Comparison of ENCODE assay signal across 20 cellular contexts in the genomic region with DNA sequence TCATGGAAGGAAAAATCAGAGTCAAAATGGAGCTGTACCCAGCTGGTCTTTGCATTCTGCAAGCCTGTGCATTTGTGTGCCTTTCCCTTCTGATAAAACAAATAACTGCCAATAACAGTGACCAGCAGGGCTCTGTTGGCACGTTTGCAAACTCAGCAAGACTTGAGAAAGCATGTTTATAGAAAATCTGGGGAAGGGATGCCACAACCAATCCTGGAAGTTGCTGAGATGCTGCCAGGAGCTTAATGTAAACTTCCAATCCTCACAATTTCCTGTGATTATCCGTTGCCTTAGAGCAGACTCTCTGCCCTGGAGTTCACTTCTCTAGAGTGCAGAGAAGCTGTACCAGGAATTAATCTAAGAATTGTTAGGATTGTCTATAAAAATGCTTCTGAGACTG.
"Had no signal": no experiment of that assay in that cellular context is flagged by ENCODE, and none has a peak within 500 bp of the region (broad histone marks: within the 10 kb centered on the region; RNA-seq: fewer than 3 reads in every experiment).

No MANE protein-coding gene starts in this region.

- H3K27ac ChIP-seq: transverse colon, vagina had no signal

- H3K4me3 ChIP-seq: transverse colon, vagina had no signal

- H3K27ac Mint-ChIP-seq: activated B cell treated with CpG ODN at 0.5 μM for 24 hours; activated CD4-positive, alpha-beta T cell treated with anti-CD3 and anti-CD28 coated beads, Interleukin-2, amount 10 ng/mL, durations not matched to agents 7 days and 5 days; activated T-helper 1 cell treated with anti-CD3 and anti-CD28 coated beads, Interleukin-12 subunit alpha, Interleukin-12 subunit beta, Interleukin-2, Interleukin-4 antibody, amounts not matched to agents 30 ng/mL and 10 ng/mL and 1 ng/mL, durations not matched to agents 14 hours and 24 hours and 36 hours; nephron progenitor cell; progenitor cell of endocrine pancreas; T-helper 17 cell had no signal

- H3K4me1 ChIP-seq: vagina had no signal

- H3K9me3 ChIP-seq: transverse colon, vagina had no signal

- H3K27me3 ChIP-seq: transverse colon, vagina had no signal

- H3K4me1 Mint-ChIP-seq: nephron progenitor cell had no signal

- DNase-seq: activated B cell treated with CpG ODN at 0.5 μM for 24 hours; activated CD4-positive, alpha-beta T cell treated with anti-CD3 and anti-CD28 coated beads, Interleukin-2, amount 10 ng/mL, durations not matched to agents 7 days and 5 days; activated CD8-positive, alpha-beta memory T cell treated with anti-CD3 and anti-CD28 coated beads for 24 hours; activated naive CD4-positive, alpha-beta T cell; anterior cingulate cortex; erythroblast; kidney glomerular epithelial cell; nephron progenitor cell; occipital lobe; right cardiac atrium; small intestine; stimulated activated CD4-positive, alpha-beta T cell treated with anti-CD3 and anti-CD28 coated beads, Interleukin-4, amount 100 ng/mL, for 4 hours; stimulated activated CD8-positive, alpha-beta memory T cell treated with anti-CD3 and anti-CD28 coated beads, Interleukin-4, amount 100 ng/mL, for 48 hours; stimulated activated naive CD4-positive, alpha-beta T cell treated with Interleukin-2 at 50 U/mL for 16 hours; substantia nigra; T-helper 17 cell; transverse colon had no signal

- H3K27me3 Mint-ChIP-seq: progenitor cell of endocrine pancreas had no signal

- H3K4me3 Mint-ChIP-seq: activated B cell treated with CpG ODN at 0.5 μM for 24 hours; activated CD4-positive, alpha-beta T cell treated with anti-CD3 and anti-CD28 coated beads, Interleukin-2, amount 10 ng/mL, durations not matched to agents 7 days and 5 days; activated T-helper 1 cell treated with anti-CD3 and anti-CD28 coated beads, Interleukin-12 subunit alpha, Interleukin-12 subunit beta, Interleukin-2, Interleukin-4 antibody, amounts not matched to agents 30 ng/mL and 10 ng/mL and 1 ng/mL, durations not matched to agents 14 hours and 24 hours and 36 hours; nephron progenitor cell; T-helper 17 cell had no signal

- H3K36me3 ChIP-seq: transverse colon, vagina had no signal

- ATAC-seq: T-helper 17 cell had no signal

- H3K9me3 Mint-ChIP-seq: activated B cell treated with CpG ODN at 0.5 μM for 24 hours; activated CD4-positive, alpha-beta T cell treated with anti-CD3 and anti-CD28 coated beads, Interleukin-2, amount 10 ng/mL, durations not matched to agents 7 days and 5 days; activated T-helper 1 cell treated with anti-CD3 and anti-CD28 coated beads, Interleukin-12 subunit alpha, Interleukin-12 subunit beta, Interleukin-2, Interleukin-4 antibody, amounts not matched to agents 30 ng/mL and 10 ng/mL and 1 ng/mL, durations not matched to agents 14 hours and 24 hours and 36 hours had no signal
